Comparison of ENCODE assay signal across 17 cellular contexts in genomic region chr1:108119500-108119899, GRCh38.
"Had no signal": no experiment of that assay in that cellular context is flagged by ENCODE, and none has a peak within 500 bp of the region (broad histone marks: within the 10 kb centered on the region; RNA-seq: fewer than 3 reads in every experiment).

No MANE protein-coding gene starts in this region.

- H3K4me3 Mint-ChIP-seq: activated CD4-positive, alpha-beta T cell treated with anti-CD3 and anti-CD28 coated beads, Interleukin-2, amount 10 ng/mL, durations not matched to agents 24 days and 14 days; activated T-cell treated with anti-CD3 and anti-CD28 coated beads, Interleukin-2, amount 50 U/mL, for 72 hours; natural killer cell treated with Interleukin-12 subunit alpha and Interleukin-12 subunit beta and Interleukin-15 and Interleukin-18, amount 100 ng/mL, for 72 hours; stimulated activated naive B cell treated with anti-CD40 and anti-IgM and Interleukin-4, amounts not matched to agents 10 μg/mL and 1 μg/mL and 100 μg/mL, for 72 hours had no signal

- H3K36me3 Mint-ChIP-seq: activated naive CD4-positive, alpha-beta T cell treated with anti-CD3 and anti-CD28 coated beads, Interleukin-2, amount 50 U/mL, for 72 hours; natural killer cell treated with Interleukin-12 subunit alpha and Interleukin-12 subunit beta and Interleukin-15 and Interleukin-18, amount 100 ng/mL, for 72 hours; stimulated activated naive B cell treated with anti-CD40 and anti-IgM and Interleukin-4, amounts not matched to agents 10 μg/mL and 1 μg/mL and 100 μg/mL, for 72 hours had no signal

- ATAC-seq: activated naive CD4-positive, alpha-beta T cell treated with anti-CD3 and anti-CD28 coated beads, Interleukin-2, amount 50 U/mL, for 72 hours; activated T-cell treated with anti-CD3 and anti-CD28 coated beads, Interleukin-2, amount 50 U/mL, for 72 hours; left ventricle myocardium superior; natural killer cell treated with Interleukin-12 subunit alpha and Interleukin-12 subunit beta and Interleukin-15 and Interleukin-18, amount 100 ng/mL, for 72 hours had no signal

- H3K9me3 ChIP-seq: colonic mucosa, thyroid gland had no signal

- H3K27ac Mint-ChIP-seq: activated CD4-positive, alpha-beta T cell treated with anti-CD3 and anti-CD28 coated beads, Interleukin-2, amount 10 ng/mL, durations not matched to agents 24 days and 14 days; activated T-cell treated with anti-CD3 and anti-CD28 coated beads, Interleukin-2, amount 50 U/mL, for 72 hours; natural killer cell treated with Interleukin-12 subunit alpha and Interleukin-12 subunit beta and Interleukin-15 and Interleukin-18, amount 100 ng/mL, for 72 hours; stimulated activated naive B cell treated with anti-CD40 and anti-IgM and Interleukin-4, amounts not matched to agents 10 μg/mL and 1 μg/mL and 100 μg/mL, for 72 hours had no signal

- DNase-seq: activated CD4-positive, alpha-beta T cell treated with anti-CD3 and anti-CD28 coated beads, Interleukin-2, amount 10 ng/mL, durations not matched to agents 24 days and 14 days; activated CD4-positive, CD25-positive, alpha-beta regulatory T cell; activated CD8-positive, alpha-beta memory T cell treated with anti-CD3 and anti-CD28 coated beads, Interleukin-2, amount 50 U/mL, for 48 hours; activated gamma-delta T cell; activated T-cell treated with anti-CD3 and anti-CD28 coated beads, Interleukin-2, amount 50 U/mL, for 72 hours; colonic mucosa; foreskin fibroblast; hippocampal formation; left ventricle myocardium superior; mesenchymal stem cell; nucleus accumbens; posterior cingulate gyrus; stimulated activated CD4-positive, alpha-beta T cell treated with anti-CD3 and anti-CD28 coated beads, Interleukin-4, amount 100 ng/mL, for 1 hour; stimulated activated naive B cell treated with anti-CD40 and anti-IgM and Interleukin-4, amounts not matched to agents 10 μg/mL and 1 μg/mL and 100 μg/mL, for 72 hours; thyroid gland had no signal

- H3K27me3 Mint-ChIP-seq: natural killer cell treated with Interleukin-12 subunit alpha and Interleukin-12 subunit beta and Interleukin-15 and Interleukin-18, amount 100 ng/mL, for 72 hours had no signal

- H3K9me3 Mint-ChIP-seq: activated CD4-positive, alpha-beta T cell treated with anti-CD3 and anti-CD28 coated beads, Interleukin-2, amount 10 ng/mL, durations not matched to agents 24 days and 14 days; activated naive CD4-positive, alpha-beta T cell treated with anti-CD3 and anti-CD28 coated beads, Interleukin-2, amount 50 U/mL, for 72 hours; activated T-cell treated with anti-CD3 and anti-CD28 coated beads, Interleukin-2, amount 50 U/mL, for 72 hours; natural killer cell treated with Interleukin-12 subunit alpha and Interleukin-12 subunit beta and Interleukin-15 and Interleukin-18, amount 100 ng/mL, for 72 hours; stimulated activated naive B cell treated with anti-CD40 and anti-IgM and Interleukin-4, amounts not matched to agents 10 μg/mL and 1 μg/mL and 100 μg/mL, for 72 hours had no signal
